ENCODE assay signal across 22 cellular contexts in the genomic region with DNA sequence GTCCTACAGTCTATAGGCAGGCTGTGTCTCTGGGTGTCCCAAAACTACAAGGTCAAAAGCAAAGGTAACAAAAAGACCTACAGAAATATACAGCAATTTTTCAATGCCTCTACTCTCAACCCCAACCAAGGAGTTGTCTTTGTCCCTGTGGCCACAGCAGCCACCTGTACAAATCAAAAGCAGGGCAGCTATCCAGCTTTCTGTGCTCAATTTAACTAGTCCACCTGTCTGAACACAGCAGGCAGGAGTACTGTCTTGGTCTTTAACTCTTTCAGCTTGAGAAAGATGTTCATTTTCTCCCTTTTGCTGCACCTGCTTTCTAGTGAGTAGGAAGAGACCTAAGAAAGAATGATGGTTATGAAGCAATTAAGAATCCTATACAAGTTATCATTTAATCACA.
"Had no signal": no experiment of that assay in that cellular context is flagged by ENCODE, and none has a peak within 500 bp of the region (broad histone marks: within the 10 kb centered on the region; RNA-seq: fewer than 3 reads in every experiment).

No MANE protein-coding gene starts in this region.

- DNase-seq: effector CD4-positive, alpha-beta T cell; endodermal cell; foreskin melanocyte; head of caudate nucleus; kidney; left colon; left ventricle myocardium superior; mesenchymal stem cell; midbrain; naive B cell; occipital lobe; pancreas; right cardiac atrium; small intestine; stimulated activated CD4-positive, alpha-beta T cell treated with anti-CD3 and anti-CD28 coated beads, Interleukin-12 subunit alpha, Interleukin-12 subunit beta, amount 100 ng/mL, for 4 hours; stimulated activated naive CD4-positive, alpha-beta T cell; stomach; transverse colon had no signal

- ATAC-seq: left colon, left ventricle myocardium superior, pancreas, right cardiac atrium had no signal

- H3K27ac Mint-ChIP-seq: endodermal cell, naive B cell, nephron, progenitor cell of endocrine pancreas had no signal

- H3K27me3 Mint-ChIP-seq: naive B cell, progenitor cell of endocrine pancreas had no signal

- H3K27ac ChIP-seq: hepatocyte, pancreas, stomach, thoracic aorta, transverse colon had no signal

- H3K4me3 Mint-ChIP-seq: endodermal cell, naive B cell, nephron had no signal

- H3K9me3 Mint-ChIP-seq: naive B cell, nephron had no signal
